15 cellular contexts compared by ENCODE assay signal in the genomic region with DNA sequence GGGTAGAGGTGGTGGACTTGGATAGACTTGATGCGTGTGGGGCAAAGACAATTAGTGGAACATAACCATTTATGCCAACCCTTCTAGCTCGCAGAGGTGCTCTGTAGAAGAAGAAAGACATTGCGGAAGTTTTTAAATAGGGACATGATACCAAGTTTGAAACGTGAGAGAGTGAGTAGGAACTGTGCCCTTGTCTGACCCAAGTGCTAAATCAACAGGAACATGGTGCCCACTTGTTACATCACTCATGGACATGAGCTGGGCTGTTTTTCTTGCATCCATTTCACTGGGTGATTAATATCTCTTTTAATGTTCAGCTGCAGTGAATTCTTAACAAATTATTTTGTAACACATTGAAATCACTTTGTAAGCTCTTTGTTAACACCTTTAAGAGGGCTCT.
DNase-seq lines count a peak whose midpoint lies in the region; ATAC-seq and TF ChIP-seq lines count a peak whose summit lies in the region.
"Had no signal": no experiment of that assay in that cellular context is flagged by ENCODE, and none has a peak within 500 bp of the region (broad histone marks: within the 10 kb centered on the region; RNA-seq: fewer than 3 reads in every experiment).

No MANE protein-coding gene starts in this region.

- H3K27ac ChIP-seq in cardiac muscle cell (peak overlapping the region; percentile 80), heart right ventricle (peak overlapping the region in 7 of 10 donors; percentile 29 to 75 (median 55))

- intact Hi-C loops in Right ventricle myocardium inferior (cut with DNase I), result loop anchor here (5.0 kb wide), 1 partner anchor 154 kb away; no protein-coding TSS in a partner anchor
- intact Hi-C loops in heart right ventricle (cut with DNase I), result loop anchor here in 3 of 10 donors (2.0 to 10.0 kb wide), 3 partner anchors 68 to 262 kb away; no protein-coding TSS in a partner anchor
- intact Hi-C loops in posterior cingulate gyrus (cut with DNase I), result no loop called here

- POLR2A ChIA-PET in WTC11 (lab: Charles Lee), result no interaction called here

- H3K9me3 Mint-ChIP-seq in WTC11, result 0 out of 2 replicates have a peak, but pooled peaks cover 4% of the 10 kb centered on the region
- H3K9me3 Mint-ChIP-seq: CD4-positive, alpha-beta T cell had no signal

- ATAC-seq in Right ventricle myocardium inferior, result no peak
- ATAC-seq in heart right ventricle, result peak in 1 of 8 donors; percentile 47
- no peak for ATAC-seq in WTC11
- ATAC-seq in HG02642 (IDR thresholded peaks at IDR 0.05; ENCODE audit: poor library complexity, unreplicated experiment), result no peak
- ATAC-seq: HCT116 had no signal

- H3K9me3 ChIP-seq in cardiac muscle cell (ENCODE audit: low read depth) (no peaks in the 10 kb centered on the region), heart right ventricle (no peaks in the 10 kb centered on the region)

- H3K36me3 ChIP-seq in cardiac muscle cell (no peaks in the 10 kb centered on the region), heart right ventricle (no peaks in the 10 kb centered on the region)

- no peaks in the 10 kb centered on the region for H3K36me3 Mint-ChIP-seq in WTC11

- no peak overlapping the region for H3K4me3 Mint-ChIP-seq in WTC11
- H3K4me3 Mint-ChIP-seq: CD4-positive, alpha-beta T cell had no signal

- TF ChIP-seq CTCF in cardiac muscle cell (IDR thresholded peaks at IDR 0.05; ENCODE audit: low read depth, low read length) (no peak), heart right ventricle (IDR thresholded peaks at IDR 0.05) (no peak), WTC11 (IDR thresholded peaks at IDR 0.05) (no peak)

- H3K27me3 Mint-ChIP-seq in WTC11 (ENCODE audit: low read depth), result no peaks in the 10 kb centered on the region; the same call in none of the 2 replicates

- H3K27ac Mint-ChIP-seq in WTC11, result no peak overlapping the region
- H3K27ac Mint-ChIP-seq: CD4-positive, alpha-beta T cell had no signal

- CTCF ChIA-PET in WTC11 (lab: Charles Lee), result no interaction called here

- no peaks in the 10 kb centered on the region for H3K4me1 Mint-ChIP-seq in WTC11

- DNase-seq in cardiac muscle cell (ENCODE audit: low read depth in 1 of 2, low spot score in 1 of 2) (no peak), Right ventricle myocardium inferior (ENCODE audit: missing footprints) (no peak), heart right ventricle (no peak), left kidney (ENCODE audit: low read depth, low spot score) (peak; percentile 56), WTC11 (ENCODE audit: low spot score) (no peak), posterior cingulate gyrus (no peak)
- DNase-seq: 8988T; AML-193; C1 segment of cervical spinal cord; Calu3; CD4-positive, alpha-beta T cell; DMS 273 treated with DMSO at 0.1 percent for 48 hours; IMR-90 had no signal

- no peaks in the 10 kb centered on the region for H3K27me3 ChIP-seq in cardiac muscle cell
- no peaks in the 10 kb centered on the region for H3K27me3 ChIP-seq in heart right ventricle

- 63 to 69% methylated on average over 4 of the region's 4 CpGs for WGBS in heart right ventricle, 2 donors

- H3K4me1 ChIP-seq in cardiac muscle cell (ENCODE audit: low read depth) (peaks cover 32% of the 10 kb centered on the region), heart right ventricle (peaks cover 0 to 32% (median 6%) of the 10 kb centered on the region in 9 donors)

- no peak overlapping the region for H3K4me3 ChIP-seq in cardiac muscle cell
- no peak overlapping the region for H3K4me3 ChIP-seq in heart right ventricle

TF ChIP-seq in WTC11, 78 proteins besides CTCF, POLR2A, EP300 and RAD21:
- TF ChIP-seq CDX4 (CRISPR knock-in tag; IDR thresholded peaks at IDR 0.05; ENCODE audit: borderline replicate concordance) (no peak), GABPB1 (CRISPR knock-in tag; IDR thresholded peaks at IDR 0.05) (no peak), JUN (CRISPR knock-in tag; IDR thresholded peaks at IDR 0.05) (no peak), ZNF396 (CRISPR knock-in tag; IDR thresholded peaks at IDR 0.05; ENCODE audit: borderline replicate concordance) (no peak), ATF6 (CRISPR knock-in tag; IDR thresholded peaks at IDR 0.05) (no peak), IRF2 (CRISPR knock-in tag; IDR thresholded peaks at IDR 0.05; ENCODE audit: borderline replicate concordance, low read depth) (no peak), ZNF416 (CRISPR knock-in tag; IDR thresholded peaks at IDR 0.05) (no peak), NFATC4 (CRISPR knock-in tag; IDR thresholded peaks at IDR 0.05) (no peak), CREM (CRISPR knock-in tag; IDR thresholded peaks at IDR 0.05) (no peak), ATF1 (CRISPR knock-in tag; IDR thresholded peaks at IDR 0.05) (no peak), ZNF138 (CRISPR knock-in tag; conservative IDR thresholded peaks at IDR 0.05) (no peak), ZNF532 (CRISPR knock-in tag; IDR thresholded peaks at IDR 0.05; ENCODE audit: borderline replicate concordance) (no peak)
- TF ChIP-seq, protein P1, sequence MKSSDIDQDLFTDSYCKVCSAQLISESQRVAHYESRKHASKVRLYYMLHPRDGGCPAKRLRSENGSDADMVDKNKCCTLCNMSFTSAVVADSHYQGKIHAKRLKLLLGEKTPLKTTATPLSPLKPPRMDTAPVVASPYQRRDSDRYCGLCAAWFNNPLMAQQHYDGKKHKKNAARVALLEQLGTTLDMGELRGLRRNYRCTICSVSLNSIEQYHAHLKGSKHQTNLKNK (CRISPR knock-in tag; IDR thresholded peaks at IDR 0.05), result no peak
